ENCODE assay signal across 13 cellular contexts in genomic region chr14:99809864-99810854, GRCh38. TPM values are rescaled to one million over a fixed set of nuclear protein-coding genes. Genes with fewer than 3 reads are reported as not detected.
A peak's percentile ranks its signal among the peaks of the same experiment; 100 is the strongest.
DNase-seq lines count a peak whose midpoint lies in the region; FAIRE-seq and TF ChIP-seq lines count a peak whose summit lies in the region.
"Had no signal": no experiment of that assay in that cellular context is flagged by ENCODE, and none has a peak within 500 bp of the region (broad histone marks: within the 10 kb centered on the region; RNA-seq: fewer than 3 reads in every experiment).

No MANE protein-coding gene starts in this region.

- peaks cover 17% of the 10 kb centered on the region for H3K79me1 ChIP-seq in mesenchymal stem cell (replicated peaks; ENCODE audit: low read length, poor library complexity, severe bottlenecking)

- H2BK5ac ChIP-seq in mesenchymal stem cell (ENCODE audit: low read depth, low read length, poor library complexity, severe bottlenecking), result no peak overlapping the region

- H2BK12ac ChIP-seq in mesenchymal stem cell (ENCODE audit: low read length in 2 of 2), result no peak overlapping the region

- intact Hi-C loops in dorsolateral prefrontal cortex (cut with DNase I), result loop anchor here in 1 of 2 donors (5.0 kb wide), 1 partner anchor 72 kb away; no protein-coding TSS in a partner anchor

- no peak overlapping the region for H3K4me2 ChIP-seq in mesenchymal stem cell (ENCODE audit: low read length, poor library complexity, severe bottlenecking)

- H4K8ac ChIP-seq in mesenchymal stem cell (ENCODE audit: low read length), result no peak overlapping the region

- H3K36me3 ChIP-seq in mesenchymal stem cell (ENCODE audit: control insufficient read depth in 1 of 2, insufficient read depth in 2 of 2, low read depth in 1 of 2, low read length in 2 of 2) (no peaks in the 10 kb centered on the region), suprapubic skin (no peaks in the 10 kb centered on the region)

- H2BK120ac ChIP-seq in mesenchymal stem cell (ENCODE audit: low read depth, low read length), result no peak overlapping the region

- TF ChIP-seq POLR2A in suprapubic skin (IDR thresholded peaks at IDR 0.05), result no peak
- no peak for TF ChIP-seq POLR2A in GM12891 (IDR thresholded peaks at IDR 0.05; ENCODE audit: low read depth, low read length)

- no peak overlapping the region for H2AK5ac ChIP-seq in mesenchymal stem cell (ENCODE audit: low read length, severe bottlenecking)

- DNase-seq in LNCaP clone FGC (ENCODE audit: low read depth) (peak; percentile 83), dorsolateral prefrontal cortex (no peak), mesenchymal stem cell (no peak), suprapubic skin (ENCODE audit: low spot score in 2 of 2) (peak; percentile 74 to 83), RKO (ENCODE audit: low spot score) (no peak), iPS-NIHi11 (ENCODE audit: low spot score) (no peak), DMS114 treated with DMSO at 0.1 percent for 48 hours (lab: John Stamatoyannopoulos, UW; ENCODE audit: unreplicated experiment) (no peak), GM12891 (ENCODE audit: insufficient read length, low spot score) (no peak)
- DNase-seq: foreskin keratinocyte; Kasumi-1; stimulated activated CD4-positive, alpha-beta T cell treated with anti-CD3 and anti-CD28 coated beads, Interleukin-4, amount 100 ng/mL, for 4 hours; stimulated activated naive CD8-positive, alpha-beta T cell treated with anti-CD3 and anti-CD28 coated beads, Interleukin-15, Interleukin-2, amounts not matched to agents 100 U/mL and 50 U/mL, for 24 hours had no signal

- TF ChIP-seq CTCF in LNCaP clone FGC (IDR thresholded peaks at IDR 0.05; ENCODE audit: control insufficient read depth, extremely low read depth, insufficient read depth) (no peak), dorsolateral prefrontal cortex (IDR thresholded peaks at IDR 0.05 in 54 of 56, conservative IDR thresholded peaks at IDR 0.05 in 2 of 56; ENCODE audit: low read depth in 1 of 56, partially characterized antibody in 56 of 56) (no peak), suprapubic skin (IDR thresholded peaks at IDR 0.05) (no peak)

- H3K9ac ChIP-seq in mesenchymal stem cell (ENCODE audit: low read length), result peak overlapping the region; percentile 75
- H3K9ac ChIP-seq: parathyroid adenoma had no signal

- peak overlapping the region; percentile 44 for H2BK15ac ChIP-seq in mesenchymal stem cell (ENCODE audit: low read depth, poor library complexity, severe bottlenecking)

- FAIRE-seq in GM12891 (lab: Jason Lieb, UNC), result no peak

- no peak overlapping the region for H3K18ac ChIP-seq in mesenchymal stem cell (ENCODE audit: low read depth in 1 of 2, low read length in 2 of 2)

- H3K27me3 ChIP-seq in dorsolateral prefrontal cortex, result no peaks in the 10 kb centered on the region
- no peaks in the 10 kb centered on the region for H3K27me3 ChIP-seq in mesenchymal stem cell (ENCODE audit: control insufficient read depth in 1 of 2, insufficient read depth in 1 of 2, low read length in 2 of 2)
- H3K27me3 ChIP-seq in suprapubic skin, result no peaks in the 10 kb centered on the region

- WGBS in mesenchymal stem cell, result 92% methylated on average over 18 of the region's 18 CpGs
- 66% methylated on average over 17 of the region's 18 CpGs for WGBS in suprapubic skin

- H4K91ac ChIP-seq in mesenchymal stem cell (ENCODE audit: low read length), result no peak overlapping the region

- H3K9me3 ChIP-seq in mesenchymal stem cell (ENCODE audit: control insufficient read depth, low read length), result no peaks in the 10 kb centered on the region
- H3K9me3 ChIP-seq in suprapubic skin, result no peaks in the 10 kb centered on the region

- no peak overlapping the region for H3K4ac ChIP-seq in mesenchymal stem cell (ENCODE audit: low read depth in 1 of 2, low read length in 2 of 2)

- H3K14ac ChIP-seq in mesenchymal stem cell (ENCODE audit: low read length in 2 of 2), result no peak overlapping the region

- TF ChIP-seq EP300 in suprapubic skin (IDR thresholded peaks at IDR 0.05), result no peak

- peaks cover 4% of the 10 kb centered on the region for H3K4me1 ChIP-seq in mesenchymal stem cell (ENCODE audit: control insufficient read depth, insufficient read depth, low read depth, low read length)
- H3K4me1 ChIP-seq in suprapubic skin, result peaks cover 38% of the 10 kb centered on the region
- H3K4me1 ChIP-seq: foreskin keratinocyte, parathyroid adenoma had no signal

- H3K4me3 ChIP-seq in LNCaP clone FGC (ENCODE audit: low read depth, low read length) (no peak overlapping the region), dorsolateral prefrontal cortex (peak overlapping the region in 1 of 59 donors; percentile 16), mesenchymal stem cell (ENCODE audit: insufficient read depth in 1 of 2, low read depth in 1 of 2, low read length in 2 of 2) (peak overlapping the region; percentile 15 to 18), suprapubic skin (no peak overlapping the region)

- no peak overlapping the region for H2AFZ ChIP-seq in mesenchymal stem cell (ENCODE audit: low read depth, low read length)
- H2AFZ ChIP-seq: parathyroid adenoma had no signal

- no peak overlapping the region for H3K23ac ChIP-seq in mesenchymal stem cell (ENCODE audit: low read length in 2 of 2)

- H3K27ac ChIP-seq in dorsolateral prefrontal cortex, result peak overlapping the region in 39 of 59 donors; percentile 2 to 89 (median 45)
- H3K27ac ChIP-seq in mesenchymal stem cell (ENCODE audit: low read length, poor library complexity, severe bottlenecking), result no peak overlapping the region
- H3K27ac ChIP-seq in suprapubic skin, result peak overlapping the region; percentile 81
- H3K27ac ChIP-seq: foreskin keratinocyte, parathyroid adenoma had no signal

TF ChIP-seq in GM12891, 5 proteins besides CTCF, POLR2A, EP300 and RAD21:
- no peak for TF ChIP-seq POLR2AphosphoS5 (IDR thresholded peaks at IDR 0.05; ENCODE audit: low read depth, low read length)
- TF ChIP-seq TAF1 (IDR thresholded peaks at IDR 0.05; ENCODE audit: low read depth, low read length), result no peak

RNA-seq across cellular contexts. Expression of gene EML1, which starts 16.9 kb away (rescaled TPM):
- total RNA-seq in dorsolateral prefrontal cortex, result 10 to 100 TPM; 24.3 to 74.2 (median 42.9) TPM
- 5.9 TPM for polyA plus RNA-seq in mesenchymal stem cell (2013, experiment 1 of 2)
- polyA plus RNA-seq in mesenchymal stem cell (2013, experiment 2 of 2), result 5.2 TPM
- 10 to 100 TPM in 3 of 4 donors, 1 to 10 TPM in 1; 9.6 to 17.6 (median 15.4) TPM for total RNA-seq in suprapubic skin
- not detected for polyA plus RNA-seq in GM12891 (2012; ENCODE audit: low read depth, missing spikeins)

Comparison
In these comparisons a context has a peak if more than half of its experiments do, and no peak if none do; other contexts are left out.
1. DNase-seq: peak in LNCaP clone FGC (single experiment) and suprapubic skin (2 of 2); none in dorsolateral prefrontal cortex (0 of 10), mesenchymal stem cell (single experiment), RKO (single experiment), iPS-NIHi11 (single experiment), DMS114 treated with DMSO at 0.1 percent for 48 hours (single experiment) and GM12891 (single experiment).
2. H3K4me3 ChIP-seq: peak in mesenchymal stem cell (2 of 2); none in LNCaP clone FGC (single experiment) and suprapubic skin (single experiment).